ENCODE assay signal across 20 cellular contexts in the genomic region with DNA sequence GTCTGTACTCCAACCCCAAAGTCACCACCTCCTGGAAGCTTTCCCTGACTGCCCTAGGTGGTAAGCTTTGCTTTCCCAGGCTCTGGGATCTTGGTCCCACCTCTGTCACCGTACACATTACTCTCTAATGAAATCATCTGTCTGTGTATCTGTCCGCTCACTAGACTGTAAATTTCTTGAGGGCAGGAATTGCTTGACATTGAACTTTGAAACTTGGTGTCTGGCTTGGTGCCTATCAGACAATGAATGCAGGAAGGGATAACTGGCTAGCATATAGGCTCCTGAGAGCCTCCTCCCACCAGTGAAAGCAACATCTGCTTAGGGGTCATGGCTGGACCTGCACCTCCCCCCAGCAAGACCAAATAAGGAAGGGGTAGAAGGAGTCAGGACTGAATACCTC.
A peak's percentile ranks its signal among the peaks of the same experiment; 100 is the strongest.
DNase-seq lines count a peak whose midpoint lies in the region; ATAC-seq and TF ChIP-seq lines count a peak whose summit lies in the region.
"Had no signal": no experiment of that assay in that cellular context is flagged by ENCODE, and none has a peak within 500 bp of the region (broad histone marks: within the 10 kb centered on the region; RNA-seq: fewer than 3 reads in every experiment).

No MANE protein-coding gene starts in this region.

- H3K4me1 Mint-ChIP-seq in activated CD4-positive, alpha-beta T cell treated with anti-CD3 and anti-CD28 coated beads, Interleukin-2, amount 10 ng/mL, durations not matched to agents 24 days and 14 days = no peaks in the 10 kb centered on the region
- H3K4me1 Mint-ChIP-seq: B cell had no signal

- no peaks in the 10 kb centered on the region for H3K9me3 Mint-ChIP-seq in activated CD4-positive, alpha-beta T cell treated with anti-CD3 and anti-CD28 coated beads, Interleukin-2, amount 10 ng/mL, durations not matched to agents 24 days and 14 days
- H3K9me3 Mint-ChIP-seq: activated T-cell treated with anti-CD3 and anti-CD28 coated beads, Interleukin-2, amount 50 U/mL, for 72 hours; naive thymus-derived CD8-positive, alpha-beta T cell had no signal

- peaks cover 0 to 11% (median 0%) of the 10 kb centered on the region in 12 donors for H3K9me3 ChIP-seq in heart left ventricle
- H3K9me3 ChIP-seq in right atrium auricular region = no peaks in the 10 kb centered on the region
- H3K9me3 ChIP-seq in gastrocnemius medialis = no peaks in the 10 kb centered on the region
- H3K9me3 ChIP-seq in upper lobe of right lung = no peaks in the 10 kb centered on the region

- in situ Hi-C loops in gastrocnemius medialis (cut with MboI; ENCODE audit: low sequenced_read_pairs in 4 of 4) = no loop called here

- TF ChIP-seq CTCF in heart left ventricle (IDR thresholded peaks at IDR 0.05) = no peak
- no peak for TF ChIP-seq CTCF in right atrium auricular region (IDR thresholded peaks at IDR 0.05)
- TF ChIP-seq CTCF in gastrocnemius medialis (IDR thresholded peaks at IDR 0.05 in 4 of 5, conservative IDR thresholded peaks at IDR 0.05 in 1 of 5) = no peak
- no peak for TF ChIP-seq CTCF in upper lobe of right lung (IDR thresholded peaks at IDR 0.05)

- ATAC-seq in heart left ventricle = no peak
- ATAC-seq in Right ventricle myocardium superior (ENCODE audit: poor library complexity) = no peak
- no peak for ATAC-seq in gastrocnemius medialis
- no peak for ATAC-seq in upper lobe of right lung
- no peak for ATAC-seq in HG03097 (IDR thresholded peaks at IDR 0.05; ENCODE audit: low FRiP score, unreplicated experiment)
- ATAC-seq: activated T-cell treated with anti-CD3 and anti-CD28 coated beads, Interleukin-2, amount 50 U/mL, for 72 hours; naive thymus-derived CD8-positive, alpha-beta T cell had no signal

- peaks cover 2% of the 10 kb centered on the region for H3K27me3 Mint-ChIP-seq in activated CD4-positive, alpha-beta T cell treated with anti-CD3 and anti-CD28 coated beads, Interleukin-2, amount 10 ng/mL, durations not matched to agents 24 days and 14 days

- H3K4me3 ChIP-seq in heart left ventricle (no peak overlapping the region), right atrium auricular region (no peak overlapping the region), gastrocnemius medialis (no peak overlapping the region), upper lobe of right lung (no peak overlapping the region)

- WGBS in heart left ventricle, 4 donors = 70 to 95% (median 86%) methylated on average over 2 of the region's 2 CpGs

- no peak overlapping the region for H3K27ac Mint-ChIP-seq in activated CD4-positive, alpha-beta T cell treated with anti-CD3 and anti-CD28 coated beads, Interleukin-2, amount 10 ng/mL, durations not matched to agents 24 days and 14 days
- H3K27ac Mint-ChIP-seq: activated T-cell treated with anti-CD3 and anti-CD28 coated beads, Interleukin-2, amount 50 U/mL, for 72 hours; B cell; naive thymus-derived CD8-positive, alpha-beta T cell had no signal

- DNase-seq in heart left ventricle (no peak), Right ventricle myocardium superior (no peak), right atrium auricular region (ENCODE audit: low spot score) (no peak), gastrocnemius medialis (no peak), upper lobe of right lung (no peak), NCI-H82 (lab: John Stamatoyannopoulos, UW) (no peak)
- DNase-seq in activated CD4-positive, alpha-beta T cell treated with anti-CD3 and anti-CD28 coated beads, Interleukin-2, amount 10 ng/mL, durations not matched to agents 24 days and 14 days = no peak
- DNase-seq: activated CD4-positive, alpha-beta T cell treated with anti-CD3 and anti-CD28 coated beads for 4 hours; activated naive CD4-positive, alpha-beta T cell treated with anti-CD3 and anti-CD28 coated beads, Interleukin-2, amount 50 U/mL, for 16 hours; activated T-cell treated with anti-CD3 and anti-CD28 coated beads, Interleukin-2, amount 50 U/mL, for 72 hours; DMS79; mesendoderm; naive thymus-derived CD8-positive, alpha-beta T cell; NCI-H1092 treated with DMSO at 0.1 percent for 48 hours; NCI-H2081; NCI-H345; SHP77; T-helper 1 cell had no signal

- H3K36me3 ChIP-seq in heart left ventricle (peaks cover 4 to 78% (median 55%) of the 10 kb centered on the region in 9 donors), right atrium auricular region (peaks cover 77% of the 10 kb centered on the region), gastrocnemius medialis (peaks cover 0 to 54% of the 10 kb centered on the region in 2 donors), upper lobe of right lung (peaks cover 67% of the 10 kb centered on the region)

- TF ChIP-seq POLR2A in heart left ventricle (IDR thresholded peaks at IDR 0.05) (no peak), gastrocnemius medialis (IDR thresholded peaks at IDR 0.05) (no peak)

- no peak overlapping the region for H3K4me3 Mint-ChIP-seq in activated CD4-positive, alpha-beta T cell treated with anti-CD3 and anti-CD28 coated beads, Interleukin-2, amount 10 ng/mL, durations not matched to agents 24 days and 14 days
- H3K4me3 Mint-ChIP-seq: activated T-cell treated with anti-CD3 and anti-CD28 coated beads, Interleukin-2, amount 50 U/mL, for 72 hours; B cell; naive thymus-derived CD8-positive, alpha-beta T cell had no signal

- H3K36me3 Mint-ChIP-seq in activated CD4-positive, alpha-beta T cell treated with anti-CD3 and anti-CD28 coated beads, Interleukin-2, amount 10 ng/mL, durations not matched to agents 24 days and 14 days (ENCODE audit: low read depth) = no peaks in the 10 kb centered on the region
- H3K36me3 Mint-ChIP-seq: naive thymus-derived CD8-positive, alpha-beta T cell had no signal

- peak overlapping the region in 11 of 12 donors; percentile 5 to 96 (median 55) for H3K27ac ChIP-seq in heart left ventricle
- H3K27ac ChIP-seq in right atrium auricular region = peak overlapping the region; percentile 47 to 48
- H3K27ac ChIP-seq in gastrocnemius medialis = peak overlapping the region; percentile 99 to 100 (median 99)
- peak overlapping the region; percentile 55 for H3K27ac ChIP-seq in upper lobe of right lung

- intact Hi-C loops in heart left ventricle (cut with DNase I) = no loop called here
- intact Hi-C loops in Right ventricle myocardium superior (cut with DNase I) = no loop called here
- intact Hi-C loops in gastrocnemius medialis (cut with DNase I; ENCODE audit: low total_unique reads) = no loop called here
- intact Hi-C loops in upper lobe of right lung (cut with DNase I) = no loop called here
- intact Hi-C loops in activated CD4-positive, alpha-beta T cell treated with anti-CD3 and anti-CD28 coated beads, Interleukin-2, amount 10 ng/mL, durations not matched to agents 24 days and 14 days (cut with micrococcal nuclease) = no loop called here

- H3K4me1 ChIP-seq in heart left ventricle (peaks cover 15 to 98% (median 80%) of the 10 kb centered on the region in 12 donors), right atrium auricular region (peaks cover 0 to 84% of the 10 kb centered on the region in 2 donors), gastrocnemius medialis (peaks cover 94 to 95% of the 10 kb centered on the region in 2 donors), upper lobe of right lung (peaks cover 78% of the 10 kb centered on the region)

- H3K27me3 ChIP-seq in heart left ventricle = no peaks in the 10 kb centered on the region
- H3K27me3 ChIP-seq in right atrium auricular region = no peaks in the 10 kb centered on the region
- H3K27me3 ChIP-seq in gastrocnemius medialis = no peaks in the 10 kb centered on the region
- H3K27me3 ChIP-seq in upper lobe of right lung = no peaks in the 10 kb centered on the region

Comparison
In these comparisons a context has a peak if more than half of its experiments do, and no peak if none do; other contexts are left out.
1. H3K27ac ChIP-seq: peak in every context shown above with its lines; median percentile 99 in gastrocnemius medialis; 55 in heart left ventricle; 55 in upper lobe of right lung; 48 in right atrium auricular region.